In genomic region chr2:231710751-231711676, GRCh38 we compare ENCODE assay signal across 8 cellular contexts. TPM values are rescaled to one million over a fixed set of nuclear protein-coding genes. Genes with fewer than 3 reads are reported as not detected.
DNase-seq lines count a peak whose midpoint lies in the region; ATAC-seq and TF ChIP-seq lines count a peak whose summit lies in the region.

No MANE protein-coding gene starts in this region.

- in situ Hi-C loops in Panc1 (cut with HindIII; ENCODE audit: low pct_unique_long_range_greater_than_20kb, low sequenced_read_pairs), result no loop called here
- in situ Hi-C loops in transverse colon (cut with MboI; ENCODE audit: low pct_ligation_motif_present in 1 of 4, low pct_unique_long_range_greater_than_20kb in 1 of 4, low sequenced_read_pairs in 3 of 4), result loop anchor here in 2 of 4 donors (5.0 to 25.0 kb wide), 3 partner anchors 34 to 199 kb away; no protein-coding TSS in a partner anchor

- H3K9me3 Mint-ChIP-seq in memory B cell, result no peaks in the 10 kb centered on the region

- POLR2A ChIA-PET in Panc1 (lab: Charles Lee), result no interaction called here

- H3K4me3 ChIP-seq in Panc1 (ENCODE audit: low read depth in 2 of 2, low read length in 2 of 2) (peak overlapping the region; percentile 75 to 89), choroid plexus epithelial cell (ENCODE audit: low read depth, low read length) (peak overlapping the region; percentile 82), transverse colon (peak overlapping the region; percentile 75 to 98 (median 88))

- BruUV-seq in Panc1 (replicated peaks; lab: Mats Ljungman, UMichigan), result no TSS peak

- H3K9me3 ChIP-seq in Panc1 (ENCODE audit: control insufficient read depth, insufficient read depth, low read depth, low read length), result no peaks in the 10 kb centered on the region
- H3K9me3 ChIP-seq in transverse colon, result no peaks in the 10 kb centered on the region

- intact Hi-C loops in Panc1 (cut with micrococcal nuclease; ENCODE audit: unreplicated experiment) (no loop called here), transverse colon (cut with DNase I; ENCODE audit: low total_unique reads) (loop anchor here (2.0 to 10.0 kb wide), 3 partner anchors 98 to 489 kb away; no protein-coding TSS in a partner anchor)

- H3K27ac ChIP-seq in Panc1 (ENCODE audit: low read length), result peak overlapping the region; percentile 77
- peak overlapping the region; percentile 97 to 100 (median 100) for H3K27ac ChIP-seq in transverse colon

- H3K36me3 Mint-ChIP-seq in memory B cell, result peaks cover 24% of the 10 kb centered on the region

- H3K36me3 ChIP-seq in Panc1 (ENCODE audit: control insufficient read depth, insufficient read depth, low read length), result peaks cover 14% of the 10 kb centered on the region
- H3K36me3 ChIP-seq in transverse colon, result peaks cover 0 to 8% (median 0%) of the 10 kb centered on the region in 4 donors

- H3K4me1 Mint-ChIP-seq in memory B cell, result peaks cover 41% of the 10 kb centered on the region

- no peaks in the 10 kb centered on the region for H3K27me3 Mint-ChIP-seq in memory B cell

- ATAC-seq in Panc1, result no peak
- no peak for ATAC-seq in memory B cell (ENCODE audit: low read depth)
- ATAC-seq in HG02884 (IDR thresholded peaks at IDR 0.05; ENCODE audit: unreplicated experiment), result no peak

- no peak for TF ChIP-seq CTCF in Panc1 (IDR thresholded peaks at IDR 0.05)
- peak; percentile 27 for TF ChIP-seq CTCF in choroid plexus epithelial cell (conservative IDR thresholded peaks at IDR 0.05; ENCODE audit: low read depth, low read length)
- peak in 1 of 5 experiments; percentile 5 for TF ChIP-seq CTCF in transverse colon (IDR thresholded peaks at IDR 0.05)

- peaks cover 42% of the 10 kb centered on the region for H3K4me1 ChIP-seq in Panc1 (ENCODE audit: control insufficient read depth, insufficient read depth, low read length)
- peaks cover 21 to 37% (median 29%) of the 10 kb centered on the region in 4 donors for H3K4me1 ChIP-seq in transverse colon

- H3K4me3 Mint-ChIP-seq in memory B cell, result peak overlapping the region; percentile 84

- CTCF ChIA-PET in Panc1 (lab: Charles Lee), result no interaction called here

- no peak for TF ChIP-seq EP300 in transverse colon (IDR thresholded peaks at IDR 0.05; ENCODE audit: low read depth)

- DNase-seq in NCI-H510A treated with DMSO at 0.1 percent for 48 hours (lab: John Stamatoyannopoulos, UW) (peak; percentile 35), NCI-H510A (lab: John Stamatoyannopoulos, UW) (no peak), Panc1 (ENCODE audit: low read depth, low spot score) (no peak), choroid plexus epithelial cell (ENCODE audit: low read depth) (peak; percentile 35), memory B cell (ENCODE audit: low spot score in 2 of 2) (no peak), transverse colon (peak; percentile 54), NCI-H526 treated with DMSO at 0.1 percent for 48 hours (lab: John Stamatoyannopoulos, UW) (no peak)

- peak overlapping the region; percentile 100 for H3K27ac Mint-ChIP-seq in memory B cell

- peak; percentile 66 for TF ChIP-seq POLR2A in transverse colon (IDR thresholded peaks at IDR 0.05)

- no peaks in the 10 kb centered on the region for H3K27me3 ChIP-seq in Panc1 (ENCODE audit: control insufficient read depth, insufficient read depth, low read length)
- H3K27me3 ChIP-seq in transverse colon, result no peaks in the 10 kb centered on the region

- 0 to 2% methylated on average over 7 to 42 of the region's 48 CpGs for WGBS in transverse colon (ENCODE audit: low coverage in 1 of 2), 2 donors

RNA-seq across cellular contexts. Expression of gene PTMA, which starts 2.7 kb away (rescaled TPM):
- 1,390 TPM for total RNA-seq in Panc1 (2021; ENCODE audit: unreplicated experiment)
- 1,958 TPM for polyA plus RNA-seq in Panc1 (2012; ENCODE audit: insufficient read length)
- 1,000 to 10,000 TPM in 1 of 4 donors, 100 to 1,000 TPM in 3; 478 to 1,487 (median 685) TPM for total RNA-seq in transverse colon

Comparison
In these comparisons a context has a peak if more than half of its experiments do, and no peak if none do; other contexts are left out.
1. DNase-seq: peak in NCI-H510A treated with DMSO at 0.1 percent for 48 hours (single experiment), choroid plexus epithelial cell (single experiment) and transverse colon (single experiment); none in NCI-H510A (single experiment), Panc1 (single experiment), memory B cell (0 of 2) and NCI-H526 treated with DMSO at 0.1 percent for 48 hours (single experiment).
2. Peak in every context shown above with its lines, with median percentiles within 50 percentile points of each other: H3K4me3 ChIP-seq.